Comparison of ENCODE assay signal across 14 cellular contexts in the genomic region with DNA sequence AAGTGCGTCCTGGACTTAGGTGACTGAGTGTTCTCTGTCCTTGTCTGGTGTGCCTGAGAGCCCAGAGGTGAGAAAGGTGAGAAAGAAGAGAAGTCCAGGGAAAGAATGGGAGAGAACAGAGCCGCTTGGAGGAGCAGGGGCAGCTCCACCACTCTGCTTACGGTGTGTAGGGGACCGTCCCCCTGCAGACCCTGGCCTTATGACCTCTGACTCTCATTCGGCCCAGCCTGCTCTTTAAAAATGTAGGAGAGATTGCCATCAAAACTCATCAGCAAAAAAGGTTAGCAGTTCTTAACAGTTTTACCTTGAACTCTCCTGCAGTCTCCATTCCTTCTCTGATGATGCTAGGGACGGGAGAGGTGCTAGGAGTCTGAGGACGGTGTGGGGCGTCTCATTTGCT. TPM values are rescaled to one million over a fixed set of nuclear protein-coding genes. Genes with fewer than 3 reads are reported as not detected.
A peak's percentile ranks its signal among the peaks of the same experiment; 100 is the strongest.
DNase-seq lines count a peak whose midpoint lies in the region; ATAC-seq, FAIRE-seq and TF ChIP-seq lines count a peak whose summit lies in the region.
"Had no signal": no experiment of that assay in that cellular context is flagged by ENCODE, and none has a peak within 500 bp of the region (broad histone marks: within the 10 kb centered on the region; RNA-seq: fewer than 3 reads in every experiment).

No MANE protein-coding gene starts in this region.

- no peaks in the 10 kb centered on the region for H3K9me3 Mint-ChIP-seq in Caco-2 (ENCODE audit: unreplicated experiment)
- H3K9me3 Mint-ChIP-seq in central memory CD8-positive, alpha-beta T cell: no peaks in the 10 kb centered on the region

- intact Hi-C loops in Caco-2 (cut with micrococcal nuclease; ENCODE audit: unreplicated experiment): no loop called here
- intact Hi-C loops in pancreas (cut with DNase I): no loop called here

- no peak for FAIRE-seq in pancreas (lab: Jason Lieb, UNC)
- FAIRE-seq: urothelium cell line had no signal

- no peak for TF ChIP-seq POLR2A in NB4 (IDR thresholded peaks at IDR 0.05; ENCODE audit: extremely low read depth, insufficient read length)

- POLR2A ChIA-PET in Caco-2 (lab: Charles Lee): no interaction called here

- no peaks in the 10 kb centered on the region for H3K4me1 ChIP-seq in Caco-2
- H3K4me1 ChIP-seq in pancreas: peaks cover 0 to 24% (median 4%) of the 10 kb centered on the region in 3 donors

- H3K36me3 ChIP-seq in Caco-2 (ENCODE audit: control insufficient read depth, insufficient read depth, low read length): no peaks in the 10 kb centered on the region; the same call in 1 of the 2 replicates
- no peaks in the 10 kb centered on the region for H3K36me3 ChIP-seq in pancreas

- no peaks in the 10 kb centered on the region for H3K27me3 ChIP-seq in Caco-2 (replicated peaks; ENCODE audit: control insufficient read depth, insufficient read depth, low read length)
- H3K27me3 ChIP-seq in pancreas: no peaks in the 10 kb centered on the region

- TF ChIP-seq CTCF in Caco-2 (IDR thresholded peaks at IDR 0.05; ENCODE audit: insufficient read depth in 1 of 2, low read depth in 1 of 2, low read length in 1 of 2, severe bottlenecking in 1 of 2, unreplicated experiment in 1 of 2): no peak
- no peak for TF ChIP-seq CTCF in NB4 (IDR thresholded peaks at IDR 0.05; ENCODE audit: low read depth, low read length)
- TF ChIP-seq CTCF in pancreas (IDR thresholded peaks at IDR 0.05): no peak

- no TSS peak for BruUV-seq in Caco-2 (replicated peaks; lab: Mats Ljungman, UMichigan)

- H3K4me1 Mint-ChIP-seq in Caco-2 (ENCODE audit: low read depth, unreplicated experiment): peaks cover 13% of the 10 kb centered on the region
- peaks cover 57% of the 10 kb centered on the region for H3K4me1 Mint-ChIP-seq in central memory CD8-positive, alpha-beta T cell

- peak overlapping the region; percentile 90 to 95 (median 95) for H3K27ac ChIP-seq in pancreas
- H3K27ac ChIP-seq: epithelial cell of prostate had no signal

- peak overlapping the region; percentile 92 for H3K4me3 Mint-ChIP-seq in Caco-2 (ENCODE audit: unreplicated experiment)
- H3K4me3 Mint-ChIP-seq in central memory CD8-positive, alpha-beta T cell: peak overlapping the region; percentile 93

- CTCF ChIA-PET in Caco-2 (lab: Charles Lee): interaction anchor here (0.8 kb wide), 1 partner anchor 33 kb away, joined by 3 read pairs; no protein-coding TSS in a partner anchor

- 0 out of 2 replicates have a peak overlapping the region, but pooled peaks have one; percentile 91 for H3K4me3 ChIP-seq in Caco-2 (ENCODE audit: low read depth, low read length)
- H3K4me3 ChIP-seq in NB4 (ENCODE audit: low read depth, low read length): peak overlapping the region; percentile 82
- peak overlapping the region in 3 of 4 donors; percentile 81 to 99 (median 96) for H3K4me3 ChIP-seq in pancreas

- H3K27ac Mint-ChIP-seq in Caco-2 (ENCODE audit: unreplicated experiment): no peak overlapping the region
- H3K27ac Mint-ChIP-seq in central memory CD8-positive, alpha-beta T cell (ENCODE audit: low read depth): peak overlapping the region; percentile 94

- ATAC-seq in central memory CD8-positive, alpha-beta T cell (replicated peaks; ENCODE audit: extremely low read depth, poor library complexity, severe bottlenecking): no peak
- ATAC-seq in pancreas: peak in 1 of 4 donors; percentile 14

- peaks cover 17% of the 10 kb centered on the region for H3K36me3 Mint-ChIP-seq in Caco-2 (ENCODE audit: insufficient read depth, unreplicated experiment)
- H3K36me3 Mint-ChIP-seq in central memory CD8-positive, alpha-beta T cell (ENCODE audit: insufficient read depth): peaks cover 12% of the 10 kb centered on the region

- H3K27me3 Mint-ChIP-seq in Caco-2 (ENCODE audit: insufficient read depth, unreplicated experiment): no peaks in the 10 kb centered on the region
- no peaks in the 10 kb centered on the region for H3K27me3 Mint-ChIP-seq in central memory CD8-positive, alpha-beta T cell

- 34 to 36% methylated on average over 8 of the region's 8 CpGs for WGBS in pancreas, 2 donors

- no peaks in the 10 kb centered on the region for H3K9me3 ChIP-seq in Caco-2
- H3K9me3 ChIP-seq in pancreas: no peaks in the 10 kb centered on the region

- DNase-seq in Caco-2: no peak
- DNase-seq in NB4 (ENCODE audit: low read depth): no peak
- DNase-seq in central memory CD8-positive, alpha-beta T cell (ENCODE audit: low spot score in 2 of 2): no peak
- DNase-seq in pancreas: no peak
- DNase-seq in NCI-H1092 treated with DMSO at 0.1 percent for 48 hours (lab: John Stamatoyannopoulos, UW): no peak
- no peak for DNase-seq in dermis blood vessel endothelial cell
- no peak for DNase-seq in UCSD-AML1 (lab: John Stamatoyannopoulos, UW; ENCODE audit: unreplicated experiment)
- DNase-seq: anterior cingulate cortex, islet precursor cell, NCI-H1417 treated with DMSO at 0.1 percent for 48 hours, nucleus accumbens, OCI-M1 had no signal

RNA-seq across cellular contexts. Expression of a gene that starts 2.0 kb away (rescaled TPM):
- total RNA-seq in Caco-2 (2022) (25.7 and 26.7 TPM in 2 replicates), pancreas (10 to 100 TPM; 18.9 to 32.8 (median 25.9) TPM), dermis blood vessel endothelial cell (43.9 and 57.9 TPM in 2 replicates)
- polyA plus RNA-seq in pancreas: 10 to 100 TPM; 14.1 to 19.1 TPM
